9 cellular contexts compared by ENCODE assay signal in genomic region chr1:51329443-51330325, GRCh38. TPM values are rescaled to one million over a fixed set of nuclear protein-coding genes. Genes with fewer than 3 reads are reported as not detected.
DNase-seq lines count a peak whose midpoint lies in the region; ATAC-seq, FAIRE-seq and TF ChIP-seq lines count a peak whose summit lies in the region.
"Had no signal": no experiment of that assay in that cellular context is flagged by ENCODE, and none has a peak within 500 bp of the region (broad histone marks: within the 10 kb centered on the region; RNA-seq: fewer than 3 reads in every experiment).

No MANE protein-coding gene starts in this region.

- H4K20me1 ChIP-seq in keratinocyte (ENCODE audit: control insufficient read depth, extremely low read depth, insufficient read depth, low read length) = no peaks in the 10 kb centered on the region

- no peak for FAIRE-seq in keratinocyte (lab: Jason Lieb, UNC)

- H3K79me2 ChIP-seq in keratinocyte (ENCODE audit: control insufficient read depth, insufficient read depth, low read length) = no peaks in the 10 kb centered on the region

- dilution Hi-C loops in keratinocyte (cut with MboI; ENCODE audit: extremely low pct_ligation_motif_present, low sequenced_read_pairs) = no loop called here

- no peaks in the 10 kb centered on the region for H3K36me3 Mint-ChIP-seq in activated T-cell treated with anti-CD3 and anti-CD28 coated beads, Interleukin-2, amount 50 U/mL, for 24 hours (ENCODE audit: low read depth)
- peaks cover 1% of the 10 kb centered on the region for H3K36me3 Mint-ChIP-seq in activated naive CD8-positive, alpha-beta T cell treated with anti-CD3 and anti-CD28 coated beads, Interleukin-2, amount 10 ng/mL, durations not matched to agents 7 days and 5 days

- no peak for DNase-seq in activated T-cell treated with anti-CD3 and anti-CD28 coated beads, Interleukin-2, amount 50 U/mL, for 24 hours
- DNase-seq in activated T-cell treated with anti-CD3 and anti-CD28 coated beads, Interleukin-2, amount 50 U/mL, for 1 hour = no peak
- DNase-seq in activated naive CD8-positive, alpha-beta T cell treated with anti-CD3 and anti-CD28 coated beads, Interleukin-2, amount 10 ng/mL, durations not matched to agents 7 days and 5 days = no peak
- DNase-seq in keratinocyte (ENCODE audit: low read depth, low spot score) (no peak), transverse colon (peak; percentile 82), iPS-NIHi7 (ENCODE audit: extremely low spot score) (no peak)
- DNase-seq: NCI-H187 had no signal

- peak overlapping the region in 1 of 3 experiments; percentile 37 for H3K4me3 ChIP-seq in keratinocyte (ENCODE audit: control insufficient read depth in 2 of 3, extremely low read depth in 1 of 3, insufficient read depth in 2 of 3, low read depth in 1 of 3, low read length in 3 of 3)
- peak overlapping the region in 3 of 4 donors; percentile 16 to 63 (median 50) for H3K4me3 ChIP-seq in transverse colon

- TF ChIP-seq EP300 in transverse colon (IDR thresholded peaks at IDR 0.05; ENCODE audit: low read depth) = no peak

- peaks cover 8% of the 10 kb centered on the region for H3K27me3 ChIP-seq in keratinocyte (ENCODE audit: control insufficient read depth, extremely low read depth, insufficient read depth, low read length)
- H3K27me3 ChIP-seq in transverse colon = peaks cover 4% of the 10 kb centered on the region

- no peak overlapping the region for H3K9ac ChIP-seq in keratinocyte (ENCODE audit: control insufficient read depth, extremely low read depth, insufficient read depth, low read length)

- 29% methylated on average over 19 of the region's 26 CpGs; no CpG with 5 or more reads in 1 of the 2 donors for WGBS in transverse colon (ENCODE audit: low coverage in 1 of 2), 2 donors

- ATAC-seq in activated naive CD8-positive, alpha-beta T cell treated with anti-CD3 and anti-CD28 coated beads, Interleukin-2, amount 10 ng/mL, durations not matched to agents 7 days and 5 days (ENCODE audit: low read depth) = no peak
- ATAC-seq in HG03520 (IDR thresholded peaks at IDR 0.05; ENCODE audit: unreplicated experiment) (no peak), GM19351 (IDR thresholded peaks at IDR 0.05; ENCODE audit: unreplicated experiment) (no peak)

- intact Hi-C loops in transverse colon (cut with DNase I; ENCODE audit: low total_unique reads) = no loop called here

- H3K36me3 ChIP-seq in keratinocyte (ENCODE audit: control insufficient read depth in 2 of 2, extremely low read depth in 1 of 2, insufficient read depth in 2 of 2, low read length in 2 of 2) (no peaks in the 10 kb centered on the region), transverse colon (no peaks in the 10 kb centered on the region)

- H3K4me1 Mint-ChIP-seq in activated T-cell treated with anti-CD3 and anti-CD28 coated beads, Interleukin-2, amount 50 U/mL, for 24 hours (ENCODE audit: low read depth) = peaks cover 18% of the 10 kb centered on the region
- peaks cover 5% of the 10 kb centered on the region for H3K4me1 Mint-ChIP-seq in activated naive CD8-positive, alpha-beta T cell treated with anti-CD3 and anti-CD28 coated beads, Interleukin-2, amount 10 ng/mL, durations not matched to agents 7 days and 5 days

- no peak overlapping the region for H3K27ac Mint-ChIP-seq in activated T-cell treated with anti-CD3 and anti-CD28 coated beads, Interleukin-2, amount 50 U/mL, for 24 hours
- H3K27ac Mint-ChIP-seq in activated naive CD8-positive, alpha-beta T cell treated with anti-CD3 and anti-CD28 coated beads, Interleukin-2, amount 10 ng/mL, durations not matched to agents 7 days and 5 days = no peak overlapping the region

- H3K27ac ChIP-seq in keratinocyte (ENCODE audit: control insufficient read depth, insufficient read depth, low read length) (no peak overlapping the region), transverse colon (peak overlapping the region; percentile 57 to 81 (median 78))

- peak; percentile 83 for TF ChIP-seq POLR2A in transverse colon (IDR thresholded peaks at IDR 0.05)

- H3K4me2 ChIP-seq in keratinocyte (ENCODE audit: control insufficient read depth, extremely low read depth, insufficient read depth, low read depth, low read length) = peak overlapping the region; percentile 56

- no peak overlapping the region for H2AFZ ChIP-seq in keratinocyte (ENCODE audit: control insufficient read depth, low read length)

- no peaks in the 10 kb centered on the region for H3K9me3 Mint-ChIP-seq in activated T-cell treated with anti-CD3 and anti-CD28 coated beads, Interleukin-2, amount 50 U/mL, for 24 hours
- H3K9me3 Mint-ChIP-seq in activated naive CD8-positive, alpha-beta T cell treated with anti-CD3 and anti-CD28 coated beads, Interleukin-2, amount 10 ng/mL, durations not matched to agents 7 days and 5 days = no peaks in the 10 kb centered on the region

- peaks cover 12% of the 10 kb centered on the region for H3K4me1 ChIP-seq in keratinocyte (ENCODE audit: control insufficient read depth, extremely low read depth, insufficient read depth, low read length)
- H3K4me1 ChIP-seq in transverse colon = peaks cover 0 to 16% (median 10%) of the 10 kb centered on the region in 4 donors

- in situ Hi-C loops in transverse colon (cut with MboI; ENCODE audit: low pct_ligation_motif_present in 1 of 4, low pct_unique_long_range_greater_than_20kb in 1 of 4, low sequenced_read_pairs in 3 of 4) = no loop called here

- H3K4me3 Mint-ChIP-seq in activated T-cell treated with anti-CD3 and anti-CD28 coated beads, Interleukin-2, amount 50 U/mL, for 24 hours = peak overlapping the region; percentile 48
- H3K4me3 Mint-ChIP-seq in activated naive CD8-positive, alpha-beta T cell treated with anti-CD3 and anti-CD28 coated beads, Interleukin-2, amount 10 ng/mL, durations not matched to agents 7 days and 5 days = peak overlapping the region; percentile 55

- no peaks in the 10 kb centered on the region for H3K9me1 ChIP-seq in keratinocyte (ENCODE audit: control insufficient read depth, extremely low read depth, insufficient read depth, low read length)

- H3K9me3 ChIP-seq in keratinocyte (ENCODE audit: control insufficient read depth, low read depth, low read length) (no peaks in the 10 kb centered on the region), transverse colon (no peaks in the 10 kb centered on the region)

- TF ChIP-seq CTCF in keratinocyte (optimal IDR thresholded peaks at IDR 0.05 in 1 of 3, IDR thresholded peaks at IDR 0.05 in 1 of 3, conservative IDR thresholded peaks at IDR 0.05 in 1 of 3; ENCODE audit: extremely low read depth in 1 of 3, insufficient read depth in 2 of 3, low read length in 3 of 3) = no peak
- no peak for TF ChIP-seq CTCF in transverse colon (IDR thresholded peaks at IDR 0.05)

- POLR2A ChIA-PET in activated naive CD8-positive, alpha-beta T cell treated with anti-CD3 and anti-CD28 coated beads, Interleukin-2, amount 10 ng/mL, durations not matched to agents 7 days and 5 days (lab: Charles Lee) = no interaction called here

- H3K27me3 Mint-ChIP-seq in activated T-cell treated with anti-CD3 and anti-CD28 coated beads, Interleukin-2, amount 50 U/mL, for 24 hours = peaks cover 35% of the 10 kb centered on the region
- H3K27me3 Mint-ChIP-seq in activated naive CD8-positive, alpha-beta T cell treated with anti-CD3 and anti-CD28 coated beads, Interleukin-2, amount 10 ng/mL, durations not matched to agents 7 days and 5 days = peaks cover 37% of the 10 kb centered on the region

RNA-seq across cellular contexts. Expression of gene TTC39A, which starts 0.7 kb away (rescaled TPM):
- total RNA-seq in activated naive CD8-positive, alpha-beta T cell treated with anti-CD3 and anti-CD28 coated beads, Interleukin-2, amount 10 ng/mL, durations not matched to agents 7 days and 5 days = not detected
- polyA plus RNA-seq in keratinocyte = 0.58 to 1.4 TPM (median 1.4 TPM) in 3 replicates
- polyA plus RNA-seq in keratinocyte (2011; ENCODE audit: low read depth) = 6.6 TPM
- 0.44 and 1.5 TPM in 2 replicates for polyA plus RNA-seq in keratinocyte (2011; cell fraction: cytosol; rRNA removed)
- polyA plus RNA-seq in keratinocyte (2011; cell fraction: nucleus; rRNA removed) = 0.87 and 1.2 TPM in 2 replicates
- 0.40 and 6.6 TPM in 2 replicates for polyA plus RNA-seq in keratinocyte (2012; ENCODE audit: low replicate concordance)
- 0.36 to 4.6 TPM (median 0.90 TPM) in 3 replicates for polyA minus RNA-seq in keratinocyte
- polyA minus RNA-seq in keratinocyte (2011; cell fraction: cytosol; rRNA and poly(A)+ RNA removed) = not detected
- polyA minus RNA-seq in keratinocyte (2011; cell fraction: nucleus; rRNA and poly(A)+ RNA removed) = 0.63 and 2.6 TPM in 2 replicates
- 10 to 100 TPM; 41.8 to 96.1 (median 73.0) TPM for total RNA-seq in transverse colon

Comparison
In these comparisons a context has a peak if more than half of its experiments do, and no peak if none do; other contexts are left out.
1. RNA of gene TTC39A, which starts 0.7 kb away (total RNA-seq): 41.8 to 96.1 TPM in transverse colon; not detected in activated naive CD8-positive, alpha-beta T cell treated with anti-CD3 and anti-CD28 coated beads, Interleukin-2, amount 10 ng/mL, durations not matched to agents 7 days and 5 days; every median in the first group is over 10 times any median in the second.